In genomic region chr21:45970674-45971486, GRCh38 we compare ENCODE assay signal across 8 cellular contexts. TPM values are rescaled to one million over a fixed set of nuclear protein-coding genes. Genes with fewer than 3 reads are reported as not detected.
A peak's percentile ranks its signal among the peaks of the same experiment; 100 is the strongest.
DNase-seq lines count a peak whose midpoint lies in the region; ATAC-seq and TF ChIP-seq lines count a peak whose summit lies in the region.

No MANE protein-coding gene starts in this region.

- H3K9ac ChIP-seq in KMS-11 = no peak overlapping the region

- H3K36me3 Mint-ChIP-seq in nephron (ENCODE audit: low read depth) = no peaks in the 10 kb centered on the region

- H3K4me1 ChIP-seq in KMS-11 (ENCODE audit: low read depth, poor library complexity, severe bottlenecking) (no peaks in the 10 kb centered on the region), upper lobe of right lung (peaks cover 28% of the 10 kb centered on the region)

- DNase-seq in D341Med (ENCODE audit: low spot score) (peak; percentile 89), erythroblast (lab: John Stamatoyannopoulos, UW) (peak; percentile 21 to 53), upper lobe of right lung (peak; percentile 75)
- peak; percentile 61 to 70 for DNase-seq in activated CD4-positive, alpha-beta T cell treated with anti-CD3 and anti-CD28 coated beads, Interleukin-2, amount 50 U/mL, for 48 hours

- H3K27ac Mint-ChIP-seq in nephron = peak overlapping the region; percentile 35 to 77 (median 76)

- H3K36me3 ChIP-seq in KMS-11 (ENCODE audit: insufficient read depth) = no peaks in the 10 kb centered on the region
- H3K36me3 ChIP-seq in upper lobe of right lung = no peaks in the 10 kb centered on the region

- TF ChIP-seq CTCF in KMS-11 (conservative IDR thresholded peaks at IDR 0.05; ENCODE audit: low read depth, low read length) (peak; percentile 69), nephron (IDR thresholded peaks at IDR 0.05; ENCODE audit: unreplicated experiment in 3 of 3) (peak; percentile 93 to 95 (median 94)), upper lobe of right lung (IDR thresholded peaks at IDR 0.05) (peak; percentile 86)

- H3K9me3 ChIP-seq in upper lobe of right lung = no peaks in the 10 kb centered on the region

- H3K27ac ChIP-seq in KMS-11 (no peak overlapping the region), upper lobe of right lung (peak overlapping the region; percentile 87)

- H3K9me3 Mint-ChIP-seq in nephron = no peaks in the 10 kb centered on the region

- no peaks in the 10 kb centered on the region for H4K20me1 ChIP-seq in KMS-11 (ENCODE audit: insufficient read depth)

- no peak overlapping the region for H3K4me3 ChIP-seq in KMS-11 (IDR thresholded peaks at IDR 0.05; ENCODE audit: insufficient read depth, low read depth, low read length)
- H3K4me3 ChIP-seq in upper lobe of right lung = no peak overlapping the region

- no peak overlapping the region for H2AFZ ChIP-seq in KMS-11 (ENCODE audit: low read depth)

- peaks cover 36% of the 10 kb centered on the region for H3K4me1 Mint-ChIP-seq in nephron

- intact Hi-C loops in upper lobe of right lung (cut with DNase I) = loop anchor here (10.0 kb wide), 1 partner anchor 124 kb away; the partner anchor contains the start of gene COL6A2

- H3K4me2 ChIP-seq in KMS-11 = no peak overlapping the region

- TF ChIP-seq POLR2A in erythroblast (IDR thresholded peaks at IDR 0.05; ENCODE audit: low read length) = no peak

- H3K27me3 Mint-ChIP-seq in nephron (ENCODE audit: low read depth) = peaks cover 6% of the 10 kb centered on the region

- H3K27me3 ChIP-seq in KMS-11 (ENCODE audit: insufficient read depth, low read depth) (peaks cover 65% of the 10 kb centered on the region), upper lobe of right lung (peaks cover 21% of the 10 kb centered on the region)

- H3K4me3 Mint-ChIP-seq in nephron = no peak overlapping the region

- peak; percentile 73 for ATAC-seq in upper lobe of right lung
- no peak for ATAC-seq in GM18861 (IDR thresholded peaks at IDR 0.05; ENCODE audit: unreplicated experiment)
- ATAC-seq in HG02610 (IDR thresholded peaks at IDR 0.05; ENCODE audit: unreplicated experiment) = no peak

- no peaks in the 10 kb centered on the region for H3K79me2 ChIP-seq in KMS-11 (ENCODE audit: insufficient read depth, low read depth)

RNA-seq across cellular contexts. Expression of gene COL6A1, which starts 10.7 kb away (rescaled TPM):
- 175 TPM for total RNA-seq in upper lobe of right lung

Comparison
In these comparisons a context has a peak if more than half of its experiments do, and no peak if none do; other contexts are left out.
1. DNase-seq: peak in every context shown above with its lines; median percentile 89 in D341Med; 75 in upper lobe of right lung; 66 in activated CD4-positive, alpha-beta T cell treated with anti-CD3 and anti-CD28 coated beads, Interleukin-2, amount 50 U/mL, for 48 hours; 37 in erythroblast.